In genomic region chr5:19058216-19058615, GRCh38 we compare ENCODE assay signal across 28 cellular contexts.
"Had no signal": no experiment of that assay in that cellular context is flagged by ENCODE, and none has a peak within 500 bp of the region (broad histone marks: within the 10 kb centered on the region; RNA-seq: fewer than 3 reads in every experiment).

No MANE protein-coding gene starts in this region.

- DNase-seq: hypothalamus; immature natural killer cell; left ventricle myocardium inferior; midbrain; mucosa of descending colon; naive thymus-derived CD4-positive, alpha-beta T cell; occipital lobe; psoas muscle; right lobe of liver; stimulated activated CD4-positive, alpha-beta T cell treated with anti-CD3 and anti-CD28 coated beads, Interleukin-1b, Interleukin-23, amount 100 ng/mL, for 48 hours; stimulated activated CD4-positive, alpha-beta T cell treated with anti-CD3 and anti-CD28 coated beads, Interleukin-2, amount 100 ng/mL, for 48 hours; stimulated activated CD4-positive, alpha-beta T cell treated with anti-CD3 and anti-CD28 coated beads, Interleukin-4, amount 100 ng/mL, for 4 hours; stimulated activated CD8-positive, alpha-beta memory T cell treated with anti-CD3 and anti-CD28 coated beads, Interleukin-4, amount 100 ng/mL, for 48 hours; stimulated activated naive CD4-positive, alpha-beta T cell treated with Interleukin-2 at 50 U/mL for 16 hours; stimulated activated naive CD8-positive, alpha-beta T cell treated with anti-CD3 and anti-CD28 coated beads, Interleukin-15, amount 100 ng/mL, for 72 hours; substantia nigra; uterus had no signal

- H3K36me3 ChIP-seq: left ventricle myocardium inferior, neutrophil, right lobe of liver, tibial nerve, uterus had no signal

- H3K9ac ChIP-seq: parathyroid adenoma had no signal

- H3K9me3 Mint-ChIP-seq: stimulated activated memory B cell treated with anti-CD40 and anti-IgM and Interleukin-4, amounts not matched to agents 10 μg/mL and 1 μg/mL and 100 μg/mL, for 72 hours had no signal

- H3K4me3 Mint-ChIP-seq: immature natural killer cell; memory B cell; naive thymus-derived CD4-positive, alpha-beta T cell; natural killer cell treated with Interleukin-12 subunit alpha and Interleukin-12 subunit beta and Interleukin-15 and Interleukin-18, amount 100 ng/mL, for 72 hours; neural crest cell; stimulated activated memory B cell treated with anti-CD40 and anti-IgM and Interleukin-4, amounts not matched to agents 10 μg/mL and 1 μg/mL and 100 μg/mL, for 72 hours; stimulated activated naive CD8-positive, alpha-beta T cell treated with anti-CD3 and anti-CD28 coated beads, Interleukin-15, amount 100 ng/mL, for 72 hours; type B pancreatic cell had no signal

- FAIRE-seq: islet of Langerhans had no signal

- H3K27ac ChIP-seq: left ventricle myocardium inferior, neutrophil, parathyroid adenoma, psoas muscle, right lobe of liver, tibial nerve, uterus had no signal

- H3K27me3 ChIP-seq: neutrophil, right lobe of liver, tibial nerve, uterus had no signal

- H3K4me3 ChIP-seq: left ventricle myocardium inferior, lung, mucosa of descending colon, psoas muscle, right lobe of liver, smooth muscle cell, tibial nerve, uterus had no signal

- H3K4me1 Mint-ChIP-seq: immature natural killer cell; memory B cell; naive thymus-derived CD4-positive, alpha-beta T cell; neural crest cell; stimulated activated memory B cell treated with anti-CD40 and anti-IgM and Interleukin-4, amounts not matched to agents 10 μg/mL and 1 μg/mL and 100 μg/mL, for 72 hours; stimulated activated naive CD8-positive, alpha-beta T cell treated with anti-CD3 and anti-CD28 coated beads, Interleukin-15, amount 100 ng/mL, for 72 hours had no signal

- H3K36me3 Mint-ChIP-seq: memory B cell; naive thymus-derived CD4-positive, alpha-beta T cell; stimulated activated memory B cell treated with anti-CD40 and anti-IgM and Interleukin-4, amounts not matched to agents 10 μg/mL and 1 μg/mL and 100 μg/mL, for 72 hours; type B pancreatic cell had no signal

- H3K27ac Mint-ChIP-seq: immature natural killer cell; memory B cell; naive thymus-derived CD4-positive, alpha-beta T cell; natural killer cell treated with Interleukin-12 subunit alpha and Interleukin-12 subunit beta and Interleukin-15 and Interleukin-18, amount 100 ng/mL, for 72 hours; stimulated activated memory B cell treated with anti-CD40 and anti-IgM and Interleukin-4, amounts not matched to agents 10 μg/mL and 1 μg/mL and 100 μg/mL, for 72 hours; stimulated activated naive CD8-positive, alpha-beta T cell treated with anti-CD3 and anti-CD28 coated beads, Interleukin-15, amount 100 ng/mL, for 72 hours; type B pancreatic cell had no signal

- H3K79me2 ChIP-seq: parathyroid adenoma had no signal

- H3K4me2 ChIP-seq: smooth muscle cell had no signal

- H3K27me3 Mint-ChIP-seq: memory B cell; naive thymus-derived CD4-positive, alpha-beta T cell; natural killer cell treated with Interleukin-12 subunit alpha and Interleukin-12 subunit beta and Interleukin-15 and Interleukin-18, amount 100 ng/mL, for 72 hours; stimulated activated memory B cell treated with anti-CD40 and anti-IgM and Interleukin-4, amounts not matched to agents 10 μg/mL and 1 μg/mL and 100 μg/mL, for 72 hours; stimulated activated naive CD8-positive, alpha-beta T cell treated with anti-CD3 and anti-CD28 coated beads, Interleukin-15, amount 100 ng/mL, for 72 hours had no signal

- H3K4me1 ChIP-seq: left ventricle myocardium inferior, parathyroid adenoma, psoas muscle, right lobe of liver, tibial nerve, uterus had no signal

- H3K9me3 ChIP-seq: mucosa of descending colon, neutrophil, psoas muscle, right lobe of liver, tibial nerve, uterus had no signal

- H2AFZ ChIP-seq: parathyroid adenoma had no signal
